Comparison of ENCODE assay signal across 8 cellular contexts in genomic region chr16:24516900-24517669, GRCh38. TPM values are rescaled to one million over a fixed set of nuclear protein-coding genes. Genes with fewer than 3 reads are reported as not detected.
DNase-seq lines count a peak whose midpoint lies in the region; ATAC-seq lines count a peak whose summit lies in the region.

No MANE protein-coding gene starts in this region.

- intact Hi-C loops in left colon (cut with DNase I, micrococcal nuclease): no loop called here

- ATAC-seq in left colon: peak; percentile 87
- ATAC-seq in GM19455 (IDR thresholded peaks at IDR 0.05; ENCODE audit: unreplicated experiment): no peak

- DNase-seq in AG08395 (ENCODE audit: low spot score) (peak; percentile 84), H4 (ENCODE audit: low spot score) (peak; percentile 78), NCI-H524 treated with DMSO at 0.1 percent for 48 hours (lab: John Stamatoyannopoulos, UW) (peak; percentile 41), cerebellum (ENCODE audit: low spot score) (peak; percentile 81), left colon (peak; percentile 68 to 80)
- peak; percentile 65 to 79 for DNase-seq in activated CD4-positive, alpha-beta T cell treated with anti-CD3 and anti-CD28 coated beads for 4 hours
- DNase-seq in stimulated activated CD4-positive, alpha-beta T cell treated with anti-CD3 and anti-CD28 coated beads, Interleukin-2, amount 100 ng/mL, for 24 hours: peak; percentile 81 to 82

RNA-seq across cellular contexts. Expression of gene RBBP6, which starts 22.3 kb away (rescaled TPM):
- 7.7 and 16.0 TPM in 2 replicates for total RNA-seq in H4 (2014; rRNA removed; shearing (Covaris generic))
- total RNA-seq in cerebellum (90.0 TPM), left colon (10 to 100 TPM; 33.3 to 40.6 TPM)
